Comparison of ENCODE assay signal across 22 cellular contexts in genomic region chr14:55638665-55639064, GRCh38. TPM values are rescaled to one million over a fixed set of nuclear protein-coding genes. Genes with fewer than 3 reads are reported as not detected.
A peak's percentile ranks its signal among the peaks of the same experiment; 100 is the strongest.
DNase-seq lines count a peak whose midpoint lies in the region; ATAC-seq and FAIRE-seq lines count a peak whose summit lies in the region.
"Had no signal": no experiment of that assay in that cellular context is flagged by ENCODE, and none has a peak within 500 bp of the region (broad histone marks: within the 10 kb centered on the region; RNA-seq: fewer than 3 reads in every experiment).

No MANE protein-coding gene starts in this region.

- H4K8ac ChIP-seq in mesenchymal stem cell (ENCODE audit: low read length) = no peak overlapping the region

- ATAC-seq in activated T-cell treated with anti-CD3 and anti-CD28 coated beads, Interleukin-2, amount 50 U/mL, for 4 hours = no peak

- H3K4me3 Mint-ChIP-seq in activated T-cell treated with anti-CD3 and anti-CD28 coated beads, Interleukin-2, amount 50 U/mL, for 4 hours = no peak overlapping the region

- no peak overlapping the region for H4K91ac ChIP-seq in mesenchymal stem cell (ENCODE audit: low read length)

- peak; percentile 24 for DNase-seq in LHCN-M2 (ENCODE audit: low read depth)
- DNase-seq in dermis blood vessel endothelial cell = peak; percentile 13
- DNase-seq in mesenchymal stem cell = no peak
- no peak for DNase-seq in caudate nucleus (lab: John Stamatoyannopoulos, UW)
- no peak for DNase-seq in urothelium cell line (ENCODE audit: low spot score)
- DNase-seq in hepatic stellate cell (ENCODE audit: low spot score) = no peak
- DNase-seq in activated T-cell treated with anti-CD3 and anti-CD28 coated beads, Interleukin-2, amount 50 U/mL, for 4 hours = no peak
- DNase-seq: 8988T, Calu3, DMS153, HCEC 1CT, IMR-90, KG1, NCI-H1092, NCI-H1694 treated with DMSO at 0.1 percent for 48 hours, NCI-H2081, NCI-H2227 treated with DMSO at 0.1 percent for 48 hours, NCI-H526 treated with DMSO at 0.1 percent for 48 hours, Right ventricle myocardium superior, RPMI8226 had no signal

- H3K27me3 ChIP-seq in ACC112 (ENCODE audit: insufficient read depth, low read length) (no peaks in the 10 kb centered on the region), mesenchymal stem cell (ENCODE audit: control insufficient read depth in 1 of 2, insufficient read depth in 1 of 2, low read length in 2 of 2) (no peaks in the 10 kb centered on the region)

- no peaks in the 10 kb centered on the region for H3K27me3 Mint-ChIP-seq in activated T-cell treated with anti-CD3 and anti-CD28 coated beads, Interleukin-2, amount 50 U/mL, for 4 hours (ENCODE audit: low read depth)

- peaks cover 51% of the 10 kb centered on the region for H3K36me3 Mint-ChIP-seq in activated T-cell treated with anti-CD3 and anti-CD28 coated beads, Interleukin-2, amount 50 U/mL, for 4 hours (ENCODE audit: insufficient read depth)

- WGBS in mesenchymal stem cell = no CpG with 5 or more reads among the region's 1 CpG

- H3K14ac ChIP-seq in mesenchymal stem cell (ENCODE audit: low read length in 2 of 2) = no peak overlapping the region

- no peak overlapping the region for H2BK12ac ChIP-seq in mesenchymal stem cell (ENCODE audit: low read length in 2 of 2)

- H3K4ac ChIP-seq in mesenchymal stem cell (ENCODE audit: low read depth in 1 of 2, low read length in 2 of 2) = no peak overlapping the region

- H2BK15ac ChIP-seq in mesenchymal stem cell (ENCODE audit: low read depth, poor library complexity, severe bottlenecking) = no peak overlapping the region

- no peak overlapping the region for H2AK5ac ChIP-seq in mesenchymal stem cell (ENCODE audit: low read length, severe bottlenecking)

- H3K4me3 ChIP-seq in ACC112 (ENCODE audit: low read depth, low read length) = no peak overlapping the region
- H3K4me3 ChIP-seq in mesenchymal stem cell (ENCODE audit: insufficient read depth in 1 of 2, low read depth in 1 of 2, low read length in 2 of 2) = no peak overlapping the region

- no peak overlapping the region for H2BK120ac ChIP-seq in mesenchymal stem cell (ENCODE audit: low read depth, low read length)

- no peaks in the 10 kb centered on the region for H3K9me3 ChIP-seq in mesenchymal stem cell (ENCODE audit: control insufficient read depth, low read length)

- H3K79me2 ChIP-seq in ACC112 (ENCODE audit: control insufficient read depth, insufficient read depth, low read length, unreplicated experiment) = no peaks in the 10 kb centered on the region

- H3K4me2 ChIP-seq in mesenchymal stem cell (ENCODE audit: low read length, poor library complexity, severe bottlenecking) = no peak overlapping the region

- FAIRE-seq in urothelium cell line (lab: Jason Lieb, UNC) = no peak
- FAIRE-seq: H1 had no signal

- H3K27ac ChIP-seq in ACC112 (ENCODE audit: low read depth, low read length) (peak overlapping the region; percentile 10; the same call in 1 of the 2 replicates), mesenchymal stem cell (ENCODE audit: low read length, poor library complexity, severe bottlenecking) (no peak overlapping the region), caudate nucleus (ENCODE audit: low read depth, low read length) (no peak overlapping the region)

- no peak overlapping the region for H2BK5ac ChIP-seq in mesenchymal stem cell (ENCODE audit: low read depth, low read length, poor library complexity, severe bottlenecking)

- H3K4me1 ChIP-seq in ACC112 (ENCODE audit: control insufficient read depth, insufficient read depth, low read length, unreplicated experiment) (no peaks in the 10 kb centered on the region), mesenchymal stem cell (ENCODE audit: control insufficient read depth, insufficient read depth, low read depth, low read length) (peaks cover 1% of the 10 kb centered on the region)

- H3K36me3 ChIP-seq in ACC112 (ENCODE audit: insufficient read depth, low read length) (peaks cover 60% of the 10 kb centered on the region), mesenchymal stem cell (ENCODE audit: control insufficient read depth in 1 of 2, insufficient read depth in 2 of 2, low read depth in 1 of 2, low read length in 2 of 2) (peaks cover 3 to 99% of the 10 kb centered on the region in 2 experiments)

- peaks cover 11% of the 10 kb centered on the region for H3K79me1 ChIP-seq in mesenchymal stem cell (replicated peaks; ENCODE audit: low read length, poor library complexity, severe bottlenecking)

- H2AFZ ChIP-seq in ACC112 (ENCODE audit: low read length, unreplicated experiment) = no peak overlapping the region
- H2AFZ ChIP-seq in mesenchymal stem cell (ENCODE audit: low read depth, low read length) = no peak overlapping the region

- H3K4me1 Mint-ChIP-seq in activated T-cell treated with anti-CD3 and anti-CD28 coated beads, Interleukin-2, amount 50 U/mL, for 4 hours (ENCODE audit: low read depth) = no peaks in the 10 kb centered on the region

- no peak overlapping the region for H3K18ac ChIP-seq in mesenchymal stem cell (ENCODE audit: low read depth in 1 of 2, low read length in 2 of 2)

- H3K9me3 Mint-ChIP-seq in activated T-cell treated with anti-CD3 and anti-CD28 coated beads, Interleukin-2, amount 50 U/mL, for 4 hours = no peaks in the 10 kb centered on the region

- H3K23ac ChIP-seq in mesenchymal stem cell (ENCODE audit: low read length in 2 of 2) = no peak overlapping the region

- peak overlapping the region; percentile 77 for H3K9ac ChIP-seq in mesenchymal stem cell (ENCODE audit: low read length)

RNA-seq across cellular contexts. Expression of gene KTN1, which starts 58.7 kb away (rescaled TPM):
- 168 and 182 TPM in 2 replicates for total RNA-seq in LHCN-M2 (2014; rRNA removed)
- 50.2 TPM for polyA plus RNA-seq in LHCN-M2 (2012)
- total RNA-seq in dermis blood vessel endothelial cell = 193 and 339 TPM in 2 replicates
- polyA plus RNA-seq in mesenchymal stem cell (2013, experiment 1 of 2) = 150 TPM
- 176 TPM for polyA plus RNA-seq in mesenchymal stem cell (2013, experiment 2 of 2)
- 100 to 1,000 TPM in 2 of 3 donors, 10 to 100 TPM in 1; 94.1 to 112 (median 103) TPM for total RNA-seq in activated T-cell treated with anti-CD3 and anti-CD28 coated beads, Interleukin-2, amount 50 U/mL, for 4 hours

Comparison
In these comparisons a context has a peak if more than half of its experiments do, and no peak if none do; other contexts are left out.
1. DNase-seq: peak in LHCN-M2 (single experiment) and dermis blood vessel endothelial cell (single experiment); none in mesenchymal stem cell (single experiment), caudate nucleus (0 of 61), urothelium cell line (single experiment), hepatic stellate cell (single experiment) and activated T-cell treated with anti-CD3 and anti-CD28 coated beads, Interleukin-2, amount 50 U/mL, for 4 hours (single experiment).